19 cellular contexts compared by ENCODE assay signal in genomic region chr14:52356025-52356424, GRCh38. TPM values are rescaled to one million over a fixed set of nuclear protein-coding genes. Genes with fewer than 3 reads are reported as not detected.
A peak's percentile ranks its signal among the peaks of the same experiment; 100 is the strongest.
DNase-seq lines count a peak whose midpoint lies in the region; ATAC-seq, FAIRE-seq and TF ChIP-seq lines count a peak whose summit lies in the region.
"Had no signal": no experiment of that assay in that cellular context is flagged by ENCODE, and none has a peak within 500 bp of the region (broad histone marks: within the 10 kb centered on the region; RNA-seq: fewer than 3 reads in every experiment).

No MANE protein-coding gene starts in this region.

- 55% methylated on average over 3 of the region's 3 CpGs for WGBS in A549 (ENCODE audit: missing lambda C conversion rate)
- 25% methylated on average over 3 of the region's 3 CpGs for WGBS in HepG2 (ENCODE audit: low lambda C conversion rate)

- H3K4me3 ChIP-seq in A549: no peak overlapping the region
- H3K4me3 ChIP-seq in HEK293 (ENCODE audit: low read depth, low read length): no peak overlapping the region
- no peak overlapping the region for H3K4me3 ChIP-seq in fibroblast of mammary gland (ENCODE audit: control insufficient read depth, low read depth, low read length)
- no peak overlapping the region for H3K4me3 ChIP-seq in HepG2 (replicated peaks in 1 of 3; ENCODE audit: insufficient read depth in 1 of 3, low read depth in 2 of 3, low read length in 3 of 3)
- H3K4me3 ChIP-seq: SK-N-MC had no signal

- intact Hi-C loops in HepG2 (cut with micrococcal nuclease; ENCODE audit: unreplicated experiment): no loop called here

- no peak overlapping the region for H2AFZ ChIP-seq in HepG2 (ENCODE audit: low read length)

- no peak for TF ChIP-seq EP300 in A549 (IDR thresholded peaks at IDR 0.05)
- TF ChIP-seq EP300 in HepG2 (IDR thresholded peaks at IDR 0.05; ENCODE audit: low read depth in 2 of 2, low read length in 2 of 2): no peak
- TF ChIP-seq EP300 in HepG2 (CRISPR knock-in tag; IDR thresholded peaks at IDR 0.05; ENCODE audit: borderline replicate concordance): no peak

- H3K27me3 ChIP-seq in HepG2 (ENCODE audit: control insufficient read depth in 1 of 2, insufficient read depth in 2 of 2, low read length in 2 of 2): no peaks in the 10 kb centered on the region; a peak in 3 of 5 replicates

- H3K4me2 ChIP-seq in A549 (peak overlapping the region; percentile 43), HepG2 (ENCODE audit: low read depth, low read length) (no peak overlapping the region)

- H3K9ac ChIP-seq in HepG2 (ENCODE audit: insufficient read depth, low read depth, low read length): no peak overlapping the region

- no peaks in the 10 kb centered on the region for H4K20me1 ChIP-seq in HepG2 (ENCODE audit: insufficient read depth, low read length)

- TF ChIP-seq RAD21 in A549 (conservative IDR thresholded peaks at IDR 0.05 in 1 of 2, IDR thresholded peaks at IDR 0.05 in 1 of 2): no peak
- TF ChIP-seq RAD21 in HepG2 (CRISPR knock-in tag; IDR thresholded peaks at IDR 0.05): no peak

- FAIRE-seq in A549 (lab: Jason Lieb, UNC): no peak
- FAIRE-seq in HepG2 (lab: Jason Lieb, UNC): no peak

- ATAC-seq in A549 (no peak), HG02588 (IDR thresholded peaks at IDR 0.05; ENCODE audit: unreplicated experiment) (no peak), HepG2 (no peak)
- ATAC-seq: HCT116 had no signal

- H3K4me1 ChIP-seq in A549 (peaks cover 52% of the 10 kb centered on the region), HEK293 (ENCODE audit: control insufficient read depth, insufficient read depth, low read length) (peaks cover 30% of the 10 kb centered on the region), HepG2 (ENCODE audit: insufficient read depth, low read length) (no peaks in the 10 kb centered on the region)

- H3K27ac ChIP-seq in A549 (peak overlapping the region; percentile 34 to 74; a peak in 4 of 6 replicates), HEK293 (ENCODE audit: extremely low read depth, low read depth, low read length) (no peak overlapping the region), HepG2 (ENCODE audit: extremely low read length, insufficient read depth, low read length) (no peak overlapping the region)
- H3K27ac ChIP-seq: SK-N-MC had no signal

- DNase-seq in A549 (ENCODE audit: low read depth in 1 of 2, low spot score in 1 of 2): peak in 1 of 2 experiments; percentile 47
- DNase-seq in NCI-H774 (lab: John Stamatoyannopoulos, UW): peak; percentile 22
- DNase-seq in fibroblast of mammary gland (ENCODE audit: low read depth): peak; percentile 52
- DNase-seq in NCI-H1694 (lab: John Stamatoyannopoulos, UW): no peak
- no peak for DNase-seq in activated CD4-positive, alpha-beta T cell treated with anti-CD3 and anti-CD28 coated beads, Interleukin-2, amount 50 U/mL, for 1 hour
- no peak for DNase-seq in HepG2 (ENCODE audit: low spot score)
- DNase-seq: activated CD4-positive, CD25-positive, alpha-beta regulatory T cell; activated T-cell treated with anti-CD3 and anti-CD28 coated beads, Interleukin-2, amount 50 U/mL, for 48 hours; AML-193; KG1; NCI-H524; posterior cingulate gyrus; stimulated activated CD4-positive, alpha-beta T cell treated with anti-CD3 and anti-CD28 coated beads, Interleukin-4, amount 100 ng/mL, for 1 hour; stimulated activated naive CD4-positive, alpha-beta T cell treated with Interleukin-2 at 50 U/mL for 16 hours had no signal

- no peaks in the 10 kb centered on the region for H3K79me2 ChIP-seq in HepG2 (ENCODE audit: insufficient read depth, low read length)

- no peaks in the 10 kb centered on the region for H3K36me3 ChIP-seq in HEK293 (ENCODE audit: control insufficient read depth in 2 of 2, insufficient read depth in 1 of 2, low read length in 2 of 2)
- H3K36me3 ChIP-seq in HepG2 (replicated peaks in 1 of 2; ENCODE audit: control insufficient read depth in 1 of 2, insufficient read depth in 2 of 2, low read length in 2 of 2): no peaks in the 10 kb centered on the region

- TF ChIP-seq CTCF in A549 (IDR thresholded peaks at IDR 0.05) (no peak), HEK293 (tag by site-specific recombination; IDR thresholded peaks at IDR 0.05) (no peak), fibroblast of mammary gland (conservative IDR thresholded peaks at IDR 0.05; ENCODE audit: control insufficient read depth, insufficient read depth, low read depth, low read length) (no peak), HepG2 (CRISPR knock-in tag; IDR thresholded peaks at IDR 0.05) (no peak)

- POLR2A ChIA-PET in A549 (lab: Yijun Ruan, JAX): no interaction called here
- POLR2A ChIA-PET in HEK293 (lab: Yijun Ruan, JAX): no interaction called here
- POLR2A ChIA-PET in HepG2 (lab: Yijun Ruan, JAX): no interaction called here

- in situ Hi-C loops in HepG2 (cut with HindIII; ENCODE audit: extremely low pct_ligation_motif_present, low pct_unique_long_range_greater_than_20kb): no loop called here

- TF ChIP-seq POLR2A in A549 (IDR thresholded peaks at IDR 0.05; ENCODE audit: low read length): no peak
- TF ChIP-seq POLR2A in HepG2 (IDR thresholded peaks at IDR 0.05; ENCODE audit: insufficient read depth in 1 of 2, low read depth in 2 of 2, low read length in 2 of 2): no peak

- BruUV-seq in HepG2 (replicated peaks; lab: Mats Ljungman, UMichigan): no TSS peak

- CTCF ChIA-PET in A549 (lab: Yijun Ruan, JAX) (no interaction called here), HEK293 (lab: Yijun Ruan, JAX) (no interaction called here), HepG2 (lab: Yijun Ruan, JAX; ENCODE audit: low intra/inter-chr PET ratio, low total read pairs) (no interaction called here)

- H3K9me3 ChIP-seq in A549 (no peaks in the 10 kb centered on the region), HEK293 (ENCODE audit: control insufficient read depth, insufficient read depth, low read depth, low read length) (no peaks in the 10 kb centered on the region), HepG2 (ENCODE audit: low read length) (no peaks in the 10 kb centered on the region)

TF ChIP-seq in A549, 52 proteins besides CTCF, POLR2A, EP300 and RAD21 (continues in another document):
- no peak for TF ChIP-seq KDM1A (IDR thresholded peaks at IDR 0.05; ENCODE audit: low read depth)

TF ChIP-seq in HEK293, 187 proteins besides CTCF, POLR2A, EP300 and RAD21 (continues in another document):
- no peak for TF ChIP-seq ZNF266 (tag by site-specific recombination; IDR thresholded peaks at IDR 0.05; ENCODE audit: low read depth)
- peak; percentile 48; the same call in 1 of the 2 replicates for TF ChIP-seq OSR2 (tag by site-specific recombination; IDR thresholded peaks at IDR 0.05)
- no peak for TF ChIP-seq YY2 (tag by site-specific recombination; IDR thresholded peaks at IDR 0.05)
- TF ChIP-seq KLF1 (tag by site-specific recombination; IDR thresholded peaks at IDR 0.05): no peak
- TF ChIP-seq ZNF132 (tag by site-specific recombination; IDR thresholded peaks at IDR 0.05; ENCODE audit: borderline replicate concordance): no peak
- no peak for TF ChIP-seq ZNF239 (tag by site-specific recombination; IDR thresholded peaks at IDR 0.05)
- no peak for TF ChIP-seq ZBTB20 (tag by site-specific recombination; IDR thresholded peaks at IDR 0.05)
- 0 out of 2 replicates have a peak, but pooled peaks have one; percentile 19 for TF ChIP-seq SCRT2 (tag by site-specific recombination; IDR thresholded peaks at IDR 0.05)

TF ChIP-seq in HepG2, 621 proteins besides CTCF, POLR2A, EP300 and RAD21:
- no peak for TF ChIP-seq PRPF4 (IDR thresholded peaks at IDR 0.05; ENCODE audit: low read depth, low read length, poor library complexity, severe bottlenecking)
- no peak for TF ChIP-seq ZNF674 (CRISPR knock-in tag; IDR thresholded peaks at IDR 0.05; ENCODE audit: low read depth)
- TF ChIP-seq SOX6 (IDR thresholded peaks at IDR 0.05): no peak
- TF ChIP-seq SOX6 (CRISPR knock-in tag; IDR thresholded peaks at IDR 0.05): no peak
- TF ChIP-seq TRIM24 (CRISPR knock-in tag; IDR thresholded peaks at IDR 0.05): no peak
- no peak for TF ChIP-seq CHD4 (IDR thresholded peaks at IDR 0.05; ENCODE audit: borderline replicate concordance, low read length)
- TF ChIP-seq HOXA7 (CRISPR knock-in tag; IDR thresholded peaks at IDR 0.05): no peak
- no peak for TF ChIP-seq BRCA1 (CRISPR knock-in tag; IDR thresholded peaks at IDR 0.05)

RNA-seq across cellular contexts. Expression of gene PTGER2, which starts 41.9 kb away (rescaled TPM):
- polyA plus RNA-seq in A549 (2011; rRNA removed) (0.74 and 0.79 TPM in 2 replicates), A549 (2017; fragmentation: RNase III; extraction: RNeasy Plus Mini Kit Qiagen cat#74134 plus additional on column Dnase treatment) (0.51 to 1.2 TPM (median 0.55 TPM) in 3 replicates), HepG2 (2011; rRNA removed) (not detected in 2 replicates)
- 0.15 and 0.29 TPM in 2 replicates for polyA plus RNA-seq in A549 (2012; cell fraction: cytosol; rRNA removed)
- 0.05 and 0.13 TPM in 2 replicates for polyA plus RNA-seq in A549 (2012; cell fraction: nucleus; rRNA removed)
- polyA minus RNA-seq in A549 (2011; rRNA and poly(A)+ RNA removed): 0.19 and 0.21 TPM in 2 replicates
- total RNA-seq in HepG2 (2016; rRNA removed; fragmentation: Illumina TruSeq; extraction: Trizol): not detected in 2 replicates
- total RNA-seq in HepG2 (2016; cell fraction: cytosol; rRNA removed; fragmentation: Illumina TruSeq; extraction: Trizol; ENCODE audit: low read depth): not detected in 2 replicates
- not detected in 2 replicates for total RNA-seq in HepG2 (2016; cell fraction: insoluble cytoplasmic fraction; rRNA removed; fragmentation: Illumina TruSeq; extraction: Trizol)
- total RNA-seq in HepG2 (2016; cell fraction: membrane; rRNA removed; fragmentation: Illumina TruSeq; extraction: Trizol): not detected in 2 replicates
- not detected in 2 replicates for total RNA-seq in HepG2 (2016; cell fraction: nucleus; rRNA removed; fragmentation: Illumina TruSeq; extraction: Trizol)
- polyA plus RNA-seq in HepG2 (2011; cell fraction: cytosol; rRNA removed): not detected in 2 replicates
- not detected in 2 replicates for polyA plus RNA-seq in HepG2 (2011; cell fraction: nucleus; rRNA removed)
- polyA plus RNA-seq in HepG2 (2012): not detected in 2 replicates
- polyA plus RNA-seq in HepG2 (2016; cell fraction: cytosol; fragmentation: Illumina TruSeq; extraction: Trizol; ENCODE audit: low read depth): not detected in 2 replicates
- not detected in 2 replicates for polyA plus RNA-seq in HepG2 (2016; cell fraction: insoluble cytoplasmic fraction; fragmentation: Illumina TruSeq; extraction: Trizol; ENCODE audit: low read depth)
- polyA plus RNA-seq in HepG2 (2016; cell fraction: membrane; fragmentation: Illumina TruSeq; extraction: Trizol; ENCODE audit: low read depth): not detected in 2 replicates
- not detected in 2 replicates for polyA plus RNA-seq in HepG2 (2016; cell fraction: nucleus; fragmentation: Illumina TruSeq; extraction: Trizol; ENCODE audit: insufficient read depth, low read depth)
- polyA minus RNA-seq in HepG2 (2011; rRNA and poly(A)+ RNA removed; ENCODE audit: low replicate concordance): not detected in 2 replicates
- not detected in 2 replicates for polyA minus RNA-seq in HepG2 (2011; cell fraction: cytosol; rRNA and poly(A)+ RNA removed)
- polyA minus RNA-seq in HepG2 (2011; cell fraction: nucleus; rRNA and poly(A)+ RNA removed): not detected in 2 replicates
- total RNA-seq: lung microvascular endothelial cell had no signal

Comparison
In these comparisons a context has a peak if more than half of its experiments do, and no peak if none do; other contexts are left out.
1. DNase-seq: peak in NCI-H774 (single experiment) and fibroblast of mammary gland (single experiment); none in NCI-H1694 (single experiment), activated CD4-positive, alpha-beta T cell treated with anti-CD3 and anti-CD28 coated beads, Interleukin-2, amount 50 U/mL, for 1 hour (single experiment) and HepG2 (single experiment).
2. H3K27ac ChIP-seq: peak in A549 (2 of 2); none in HEK293 (single experiment) and HepG2 (single experiment).